In the genomic region with DNA sequence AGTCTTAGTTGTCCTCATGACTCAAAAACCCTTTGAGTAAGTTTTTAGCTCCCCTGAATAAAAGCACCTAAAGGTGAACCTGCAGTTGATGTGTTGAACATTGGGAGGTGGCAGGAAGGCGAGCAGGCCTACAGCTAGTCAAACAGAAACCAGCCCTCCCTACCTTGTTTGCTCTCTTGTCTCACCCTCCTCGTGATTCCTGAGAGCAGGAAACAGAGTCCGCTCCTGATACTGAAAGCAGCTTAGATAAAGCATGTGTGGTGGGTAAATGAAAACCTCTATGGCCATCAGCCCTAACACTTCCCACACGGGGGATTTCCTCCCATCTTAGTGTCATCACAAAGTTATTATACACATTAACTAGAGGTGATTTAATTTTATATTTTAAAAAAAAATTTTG, we compare ENCODE assay signal across 10 cellular contexts. TPM values are rescaled to one million over a fixed set of nuclear protein-coding genes. Genes with fewer than 3 reads are reported as not detected.
DNase-seq lines count a peak whose midpoint lies in the region; ATAC-seq, FAIRE-seq and TF ChIP-seq lines count a peak whose summit lies in the region.
"Had no signal": no experiment of that assay in that cellular context is flagged by ENCODE, and none has a peak within 500 bp of the region (broad histone marks: within the 10 kb centered on the region; RNA-seq: fewer than 3 reads in every experiment).

No MANE protein-coding gene starts in this region.

- no peak overlapping the region for H2BK12ac ChIP-seq in H9 (ENCODE audit: insufficient read length, low read depth, low read length)

- H3K4me1 ChIP-seq in H9 (ENCODE audit: insufficient read depth, low read length): no peaks in the 10 kb centered on the region

- H3K56ac ChIP-seq in H9 (ENCODE audit: insufficient read length, low read depth, low read length): no peak overlapping the region

- TF ChIP-seq CTCF in mesothelial cell of epicardium (IDR thresholded peaks at IDR 0.05; ENCODE audit: unreplicated experiment) (no peak), H9 (conservative IDR thresholded peaks at IDR 0.05) (no peak)

- no peak overlapping the region for H4K8ac ChIP-seq in H9 (replicated peaks; ENCODE audit: insufficient read length, low read depth, low read length)

- no peak overlapping the region for H4K91ac ChIP-seq in H9 (ENCODE audit: insufficient read length, low read depth, low read length)

- no CpG with 5 or more reads among the region's 4 CpGs for WGBS in H9 (ENCODE audit: extremely low coverage, insufficient read length, low lambda C conversion rate)

- H3T11ph ChIP-seq in H9 (ENCODE audit: low read length): no peak overlapping the region

- no peaks in the 10 kb centered on the region for H4K20me1 ChIP-seq in H9 (ENCODE audit: control insufficient read depth, insufficient read depth, insufficient read length)

- H3K18ac ChIP-seq in H9 (ENCODE audit: insufficient read length, low read depth, low read length): no peak overlapping the region

- H2AK5ac ChIP-seq in H9 (ENCODE audit: insufficient read length, low read length): no peak overlapping the region

- no peak overlapping the region for H3K4me3 Mint-ChIP-seq in activated naive CD8-positive, alpha-beta T cell treated with anti-CD3 and anti-CD28 coated beads for 36 hours
- H3K4me3 Mint-ChIP-seq in mesothelial cell of epicardium (no peak overlapping the region), H9 (no peak overlapping the region)
- H3K4me3 Mint-ChIP-seq: stimulated activated naive CD8-positive, alpha-beta T cell treated with anti-CD3 and anti-CD28 coated beads, Interleukin-15, Interleukin-2, amounts not matched to agents 100 ng/mL and 50 ng/mL, for 24 hours had no signal

- H3K79me2 ChIP-seq in H9 (ENCODE audit: insufficient read depth, low read length): no peaks in the 10 kb centered on the region

- DNase-seq in GM18507 (ENCODE audit: extremely low spot score, insufficient read length, low read depth) (peak; percentile 23), mesothelial cell of epicardium (ENCODE audit: low spot score in 2 of 2, unreplicated experiment in 2 of 2) (no peak), RPMI8226 (no peak), ACHN (no peak), H9 (no peak)
- peak; percentile 6 for DNase-seq in activated naive CD8-positive, alpha-beta T cell treated with anti-CD3 and anti-CD28 coated beads for 36 hours

- no peaks in the 10 kb centered on the region for H3K23me2 ChIP-seq in H9 (ENCODE audit: insufficient read length, low read depth, low read length, poor library complexity, severe bottlenecking)

- H3K79me1 ChIP-seq in H9 (ENCODE audit: insufficient read depth, low read depth, low read length, poor library complexity, severe bottlenecking): no peaks in the 10 kb centered on the region

- H3K4me2 ChIP-seq in H9 (ENCODE audit: insufficient read depth, insufficient read length, low read length): no peak overlapping the region

- peak; percentile 97 for FAIRE-seq in GM18507 (lab: Jason Lieb, UNC)
- FAIRE-seq: colon had no signal

- H2AFZ ChIP-seq in H9 (ENCODE audit: low read length): no peak overlapping the region

- H2BK15ac ChIP-seq in H9 (ENCODE audit: low read depth, low read length): no peak overlapping the region

- H3K4ac ChIP-seq in H9 (ENCODE audit: low read depth, low read length): no peak overlapping the region

- no peaks in the 10 kb centered on the region for H3K9me3 ChIP-seq in H9 (ENCODE audit: control insufficient read depth, low read depth, low read length)

- H3K27me3 ChIP-seq in H9 (ENCODE audit: insufficient read depth, low read length): no peaks in the 10 kb centered on the region

- H3K27ac Mint-ChIP-seq in activated naive CD8-positive, alpha-beta T cell treated with anti-CD3 and anti-CD28 coated beads for 36 hours: no peak overlapping the region
- H3K27ac Mint-ChIP-seq in mesothelial cell of epicardium (no peak overlapping the region), H9 (no peak overlapping the region)
- H3K27ac Mint-ChIP-seq: stimulated activated naive CD8-positive, alpha-beta T cell treated with anti-CD3 and anti-CD28 coated beads, Interleukin-15, Interleukin-2, amounts not matched to agents 100 ng/mL and 50 ng/mL, for 24 hours had no signal

- H2BK5ac ChIP-seq in H9 (ENCODE audit: insufficient read length, low read length): no peak overlapping the region

- in situ Hi-C loops in ACHN (cut with HindIII; ENCODE audit: low pct_ligation_motif_present, low pct_unique_long_range_greater_than_20kb, low sequenced_read_pairs): no loop called here

- H2BK20ac ChIP-seq in H9 (ENCODE audit: low read depth, low read length, poor library complexity, severe bottlenecking): no peak overlapping the region

- H2BK120ac ChIP-seq in H9 (ENCODE audit: low read depth, low read length, poor library complexity, severe bottlenecking): no peak overlapping the region

- H3K23ac ChIP-seq in H9 (ENCODE audit: insufficient read length, low read depth, low read length): no peak overlapping the region

- no peak overlapping the region for H3K27ac ChIP-seq in H9 (ENCODE audit: insufficient read length, low read depth, low read length)

- H4K5ac ChIP-seq in H9 (ENCODE audit: insufficient read length, low read depth, low read length): no peak overlapping the region

- no peaks in the 10 kb centered on the region for H3K36me3 Mint-ChIP-seq in activated naive CD8-positive, alpha-beta T cell treated with anti-CD3 and anti-CD28 coated beads for 36 hours
- H3K36me3 Mint-ChIP-seq in mesothelial cell of epicardium (no peaks in the 10 kb centered on the region), H9 (ENCODE audit: insufficient read depth in 1 of 3, low read depth in 3 of 3) (no peaks in the 10 kb centered on the region)

- peaks cover 5% of the 10 kb centered on the region for H3K4me1 Mint-ChIP-seq in activated naive CD8-positive, alpha-beta T cell treated with anti-CD3 and anti-CD28 coated beads for 36 hours
- H3K4me1 Mint-ChIP-seq in mesothelial cell of epicardium: no peaks in the 10 kb centered on the region
- no peaks in the 10 kb centered on the region for H3K4me1 Mint-ChIP-seq in H9

- H3K9ac ChIP-seq in H9 (ENCODE audit: extremely low read depth, insufficient read length, low read length): no peak overlapping the region

- peaks cover 3% of the 10 kb centered on the region for H3K27me3 Mint-ChIP-seq in activated naive CD8-positive, alpha-beta T cell treated with anti-CD3 and anti-CD28 coated beads for 36 hours
- H3K27me3 Mint-ChIP-seq in mesothelial cell of epicardium (ENCODE audit: low read depth) (peaks cover under 1% of the 10 kb centered on the region), H9 (ENCODE audit: low read depth) (peaks cover 6% of the 10 kb centered on the region; the same call in 1 of the 2 replicates)
- H3K27me3 Mint-ChIP-seq: stimulated activated naive CD8-positive, alpha-beta T cell treated with anti-CD3 and anti-CD28 coated beads, Interleukin-15, Interleukin-2, amounts not matched to agents 100 ng/mL and 50 ng/mL, for 24 hours had no signal

- peak; percentile 79 for ATAC-seq in GM19452 (IDR thresholded peaks at IDR 0.05; ENCODE audit: unreplicated experiment)
- ATAC-seq in HG03045 (IDR thresholded peaks at IDR 0.05; ENCODE audit: unreplicated experiment): peak; percentile 80

- H3K14ac ChIP-seq in H9 (ENCODE audit: insufficient read depth, low read length): no peak overlapping the region

- no peaks in the 10 kb centered on the region for H3K9me3 Mint-ChIP-seq in activated naive CD8-positive, alpha-beta T cell treated with anti-CD3 and anti-CD28 coated beads for 36 hours
- peaks cover 5% of the 10 kb centered on the region for H3K9me3 Mint-ChIP-seq in mesothelial cell of epicardium
- no peaks in the 10 kb centered on the region; a peak in 1 of 5 replicates for H3K9me3 Mint-ChIP-seq in H9
- H3K9me3 Mint-ChIP-seq: stimulated activated naive CD8-positive, alpha-beta T cell treated with anti-CD3 and anti-CD28 coated beads, Interleukin-15, Interleukin-2, amounts not matched to agents 100 ng/mL and 50 ng/mL, for 24 hours had no signal

RNA-seq across cellular contexts. Expression of gene CLDN18, which starts 21.8 kb away (rescaled TPM):
- total RNA-seq in activated naive CD8-positive, alpha-beta T cell treated with anti-CD3 and anti-CD28 coated beads for 36 hours: not detected
- not detected in 3 replicates for total RNA-seq in mesothelial cell of epicardium
- total RNA-seq in H9 (2021): not detected in 2 replicates

Comparison
In these comparisons a context has a peak if more than half of its experiments do, and no peak if none do; other contexts are left out.
1. DNase-seq: peak in GM18507 (single experiment) and activated naive CD8-positive, alpha-beta T cell treated with anti-CD3 and anti-CD28 coated beads for 36 hours (single experiment); none in mesothelial cell of epicardium (0 of 2), RPMI8226 (single experiment), ACHN (single experiment) and H9 (single experiment).